In genomic region chr1:46456411-46456963, GRCh38 we compare ENCODE assay signal across 13 cellular contexts. TPM values are rescaled to one million over a fixed set of nuclear protein-coding genes. Genes with fewer than 3 reads are reported as not detected.
"Had no signal": no experiment of that assay in that cellular context is flagged by ENCODE, and none has a peak within 500 bp of the region (broad histone marks: within the 10 kb centered on the region; RNA-seq: fewer than 3 reads in every experiment).

No MANE protein-coding gene starts in this region.

- DNase-seq: activated naive CD4-positive, alpha-beta T cell treated with anti-CD3 and anti-CD28 coated beads, Interleukin-2, amount 50 U/mL, for 16 hours; adrenal gland; body of pancreas; central memory CD4-positive, alpha-beta T cell; cortex of kidney; effector CD8-positive, alpha-beta T cell; glutamatergic neuron; lower lobe of right lung; naive thymus-derived CD4-positive, alpha-beta T cell; stomach had no signal

- H3K4me3 ChIP-seq: adrenal gland, body of pancreas, lower lobe of right lung, stomach had no signal

- H3K9me3 ChIP-seq: adrenal gland, body of pancreas, lower lobe of right lung, neutrophil, stomach had no signal

- H3K36me3 ChIP-seq: adrenal gland, lower lobe of right lung, neutrophil, stomach had no signal

- H3K27me3 ChIP-seq: body of pancreas had no signal

- H3K4me1 ChIP-seq: adrenal gland, body of pancreas, lower lobe of right lung, stomach had no signal

- H3K27ac ChIP-seq: adrenal gland, body of pancreas, lower lobe of right lung, neutrophil, stomach had no signal

RNA-seq across cellular contexts. Expression of gene DMBX1, which starts 33.1 kb away (rescaled TPM):
- total RNA-seq: body of pancreas; lower lobe of right lung; mononuclear cell; naive thymus-derived CD4-positive, alpha-beta T cell; skeletal muscle tissue; stomach had no signal
- polyA plus RNA-seq: naive thymus-derived CD4-positive, alpha-beta T cell; stomach had no signal
